22 cellular contexts compared by ENCODE assay signal in the genomic region with DNA sequence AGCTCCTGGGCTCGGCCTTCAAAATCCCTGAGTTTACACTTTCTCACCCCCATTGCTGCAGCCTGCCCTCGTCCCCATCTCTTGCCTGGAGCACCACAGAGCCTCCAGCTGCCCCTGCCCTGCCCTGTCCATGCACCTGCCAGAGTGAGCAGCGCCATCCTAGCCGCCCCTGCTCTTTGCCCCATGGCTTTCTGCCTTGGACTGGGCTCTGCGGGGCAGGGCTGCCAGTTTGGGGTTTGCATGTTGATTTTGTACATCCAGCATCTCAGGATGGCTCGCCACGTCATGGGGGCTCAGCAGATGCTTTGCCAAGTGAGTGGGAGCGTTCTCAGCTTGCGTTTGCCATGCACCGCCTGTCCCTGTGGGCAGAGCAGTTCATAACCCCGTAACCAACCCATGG.
"Had no signal": no experiment of that assay in that cellular context is flagged by ENCODE, and none has a peak within 500 bp of the region (broad histone marks: within the 10 kb centered on the region; RNA-seq: fewer than 3 reads in every experiment).

No MANE protein-coding gene starts in this region.

- H3K27ac ChIP-seq: epithelial cell of prostate, esophagus muscularis mucosa, gastroesophageal sphincter, left lung, parathyroid adenoma, prostate gland, right lobe of liver, suprapubic skin, thyroid gland, vagina had no signal

- H2AFZ ChIP-seq: parathyroid adenoma had no signal

- H3K4me3 Mint-ChIP-seq: type B pancreatic cell had no signal

- H3K27me3 Mint-ChIP-seq: type B pancreatic cell had no signal

- H3K79me2 ChIP-seq: parathyroid adenoma had no signal

- H3K4me3 ChIP-seq: esophagus muscularis mucosa, gastroesophageal sphincter, left lung, lung, prostate gland, right lobe of liver, suprapubic skin, thyroid gland, vagina had no signal

- H3K27ac Mint-ChIP-seq: effector memory CD8-positive, alpha-beta T cell; nephron; type B pancreatic cell had no signal

- DNase-seq: effector memory CD8-positive, alpha-beta T cell; foreskin fibroblast; glutamatergic neuron; islet precursor cell; mesendoderm; naive B cell; retina; stimulated activated CD4-positive, alpha-beta T cell treated with anti-CD3 and anti-CD28 coated beads, Interleukin-12 subunit alpha, Interleukin-12 subunit beta, amount 100 ng/mL, for 4 hours; stimulated activated naive CD8-positive, alpha-beta T cell treated with anti-CD3 and anti-CD28 coated beads, Interleukin-15, Interleukin-2, amounts not matched to agents 100 U/mL and 50 U/mL, for 24 hours; thyroid gland had no signal

- ATAC-seq: effector memory CD8-positive, alpha-beta T cell; gastroesophageal sphincter; left lung; stimulated activated naive CD8-positive, alpha-beta T cell treated with anti-CD3 and anti-CD28 coated beads, Interleukin-15, Interleukin-2, amounts not matched to agents 100 U/mL and 50 U/mL, for 24 hours had no signal

- H3K27me3 ChIP-seq: esophagus muscularis mucosa, gastroesophageal sphincter, right lobe of liver, suprapubic skin, thyroid gland, vagina had no signal

- H3K4me1 ChIP-seq: parathyroid adenoma, prostate gland, thyroid gland had no signal

- H3K9ac ChIP-seq: parathyroid adenoma had no signal
